Comparison of ENCODE assay signal across 1 cellular context in genomic region chr13:21149568-21149967, GRCh38.
TF ChIP-seq lines count a peak whose summit lies in the region.

No MANE protein-coding gene starts in this region.

TF ChIP-seq in HepG2, 621 proteins besides CTCF, POLR2A, EP300 and RAD21:
- TF ChIP-seq ELF3 (CRISPR knock-in tag; IDR thresholded peaks at IDR 0.05) (no peak), SALL2 (CRISPR knock-in tag; IDR thresholded peaks at IDR 0.05) (no peak)
